Comparison of ENCODE assay signal across 9 cellular contexts in the genomic region with DNA sequence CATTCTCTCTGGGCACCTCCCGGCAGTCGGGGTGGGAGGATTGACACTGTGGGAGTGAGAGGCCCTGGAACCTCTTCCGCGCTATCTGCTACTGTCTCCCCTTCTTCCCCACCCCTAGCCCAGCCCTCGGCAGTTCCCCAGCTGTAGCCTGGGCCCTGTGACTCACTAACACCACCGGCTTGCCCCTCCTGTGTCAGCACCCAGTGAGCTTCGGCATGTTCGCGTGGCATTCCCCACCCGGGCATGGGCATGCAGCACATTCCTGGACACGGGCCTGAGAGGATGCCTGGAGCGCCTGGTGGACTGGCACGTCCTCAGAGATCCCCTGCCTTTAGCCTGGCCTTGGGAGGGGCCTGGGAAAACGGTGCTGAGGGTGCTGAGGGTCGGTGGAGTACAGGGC. TPM values are rescaled to one million over a fixed set of nuclear protein-coding genes. Genes with fewer than 3 reads are reported as not detected.
DNase-seq lines count a peak whose midpoint lies in the region; ATAC-seq and TF ChIP-seq lines count a peak whose summit lies in the region.
"Had no signal": no experiment of that assay in that cellular context is flagged by ENCODE, and none has a peak within 500 bp of the region (broad histone marks: within the 10 kb centered on the region; RNA-seq: fewer than 3 reads in every experiment).

No MANE protein-coding gene starts in this region.

- no peak for TF ChIP-seq CTCF in activated B cell treated with CpG ODN at 0.5 μM for 24 hours (IDR thresholded peaks at IDR 0.05)

- intact Hi-C loops in activated B cell treated with CpG ODN at 0.5 μM for 24 hours (cut with micrococcal nuclease): no loop called here

- POLR2A ChIA-PET in activated B cell treated with CpG ODN at 0.5 μM for 24 hours (lab: Charles Lee): no interaction called here

- peak overlapping the region; percentile 81 for H3K4me3 Mint-ChIP-seq in activated B cell treated with CpG ODN at 0.5 μM for 24 hours

- no peak for ATAC-seq in activated B cell treated with CpG ODN at 0.5 μM for 24 hours (ENCODE audit: low read depth)

- CTCF ChIA-PET in activated B cell treated with CpG ODN at 0.5 μM for 24 hours (lab: Charles Lee): interaction anchor here (0.7 kb wide), 1 partner anchor 116 kb away, joined by 3 read pairs; no protein-coding TSS in a partner anchor

- H3K27me3 Mint-ChIP-seq in activated B cell treated with CpG ODN at 0.5 μM for 24 hours: no peaks in the 10 kb centered on the region

- peaks cover 13% of the 10 kb centered on the region for H3K4me1 Mint-ChIP-seq in activated B cell treated with CpG ODN at 0.5 μM for 24 hours

- no peaks in the 10 kb centered on the region for H3K9me3 Mint-ChIP-seq in activated B cell treated with CpG ODN at 0.5 μM for 24 hours

- peak overlapping the region; percentile 81 for H3K4me3 ChIP-seq in iPS-11a (ENCODE audit: low read depth, low read length)

- H3K27ac Mint-ChIP-seq in activated B cell treated with CpG ODN at 0.5 μM for 24 hours: no peak overlapping the region

- H3K36me3 Mint-ChIP-seq in activated B cell treated with CpG ODN at 0.5 μM for 24 hours (ENCODE audit: low read depth): no peaks in the 10 kb centered on the region

- DNase-seq in EH (ENCODE audit: low read depth) (peak; percentile 70), activated B cell treated with CpG ODN at 0.5 μM for 24 hours (no peak), renal cortical epithelial cell (ENCODE audit: low read depth) (peak; percentile 72), CD1c-positive myeloid dendritic cell (ENCODE audit: extremely low spot score) (no peak), HCEC 1CT (no peak), DMS53 treated with DMSO at 0.1 percent for 48 hours (lab: John Stamatoyannopoulos, UW; ENCODE audit: unreplicated experiment) (no peak), AML-193 (lab: John Stamatoyannopoulos, UW) (no peak)
- DNase-seq: NCI-H1048 had no signal

RNA-seq across cellular contexts. Expression of gene CDK18, which starts 1.3 kb away (rescaled TPM):
- total RNA-seq in activated B cell treated with CpG ODN at 0.5 μM for 24 hours (1.9 and 2.6 TPM in 2 replicates), renal cortical epithelial cell (14.6 and 21.1 TPM in 2 replicates)

RNA-seq across cellular contexts. Expression of gene BLACAT1, which starts 49.9 kb away (rescaled TPM):
- total RNA-seq in activated B cell treated with CpG ODN at 0.5 μM for 24 hours (0.07 TPM in 1 of 2 replicates, not detected in the other), renal cortical epithelial cell (0.65 and 1.0 TPM in 2 replicates)

Comparison
In these comparisons a context has a peak if more than half of its experiments do, and no peak if none do; other contexts are left out.
1. DNase-seq: peak in EH (single experiment) and renal cortical epithelial cell (single experiment); none in activated B cell treated with CpG ODN at 0.5 μM for 24 hours (single experiment), CD1c-positive myeloid dendritic cell (single experiment), HCEC 1CT (single experiment), DMS53 treated with DMSO at 0.1 percent for 48 hours (single experiment) and AML-193 (0 of 2).